Comparison of ENCODE assay signal across 14 cellular contexts in genomic region chr4:70759627-70760026, GRCh38. TPM values are rescaled to one million over a fixed set of nuclear protein-coding genes. Genes with fewer than 3 reads are reported as not detected.
DNase-seq lines count a peak whose midpoint lies in the region; ATAC-seq, FAIRE-seq and TF ChIP-seq lines count a peak whose summit lies in the region.
"Had no signal": no experiment of that assay in that cellular context is flagged by ENCODE, and none has a peak within 500 bp of the region (broad histone marks: within the 10 kb centered on the region; RNA-seq: fewer than 3 reads in every experiment).

No MANE protein-coding gene starts in this region.

- H3K27me3 ChIP-seq in HepG2 (ENCODE audit: control insufficient read depth in 1 of 2, insufficient read depth in 2 of 2, low read length in 2 of 2) (no peaks in the 10 kb centered on the region), right lobe of liver (no peaks in the 10 kb centered on the region), GM23248 (replicated peaks; ENCODE audit: insufficient read depth) (no peaks in the 10 kb centered on the region)
- H3K27me3 ChIP-seq: right atrium auricular region, SJSA1 had no signal

- H3K4me2 ChIP-seq in HepG2 (ENCODE audit: low read depth, low read length), result no peak overlapping the region
- H3K4me2 ChIP-seq in GM23248 (ENCODE audit: unreplicated experiment), result no peak overlapping the region

- intact Hi-C loops in HepG2 (cut with micrococcal nuclease; ENCODE audit: unreplicated experiment), result no loop called here
- intact Hi-C loops in right lobe of liver (cut with DNase I), result no loop called here

- BruUV-seq in HepG2 (replicated peaks; lab: Mats Ljungman, UMichigan), result TSS peak; percentile 28

- in situ Hi-C loops in HepG2 (cut with HindIII; ENCODE audit: extremely low pct_ligation_motif_present, low pct_unique_long_range_greater_than_20kb) (no loop called here), GM23248 (cut with MboI) (no loop called here)

- TF ChIP-seq EP300 in HepG2 (IDR thresholded peaks at IDR 0.05; ENCODE audit: low read depth in 2 of 2, low read length in 2 of 2) (no peak), HepG2 (CRISPR knock-in tag; IDR thresholded peaks at IDR 0.05; ENCODE audit: borderline replicate concordance) (no peak)

- H3K4me1 ChIP-seq in HepG2 (ENCODE audit: insufficient read depth, low read length), result no peaks in the 10 kb centered on the region
- no peaks in the 10 kb centered on the region for H3K4me1 ChIP-seq in right lobe of liver
- H3K4me1 ChIP-seq in GM23248 (ENCODE audit: insufficient read depth), result no peaks in the 10 kb centered on the region
- H3K4me1 ChIP-seq: right atrium auricular region had no signal

- no peak for DNase-seq in HepG2 (ENCODE audit: low spot score)
- DNase-seq in right lobe of liver, result no peak
- DNase-seq in RPMI7951 (ENCODE audit: low read depth), result peak; percentile 20
- DNase-seq in iris pigment epithelial cell (ENCODE audit: low read depth), result peak; percentile 22
- no peak for DNase-seq in stimulated activated CD4-positive, alpha-beta T cell treated with anti-CD3 and anti-CD28 coated beads, Interleukin-2, amount 100 ng/mL, for 24 hours
- no peak for DNase-seq in GM23248
- no peak for DNase-seq in AG20443 (ENCODE audit: low spot score)
- DNase-seq: amniotic stem cell, mesendoderm, NCI-H2029 treated with DMSO at 0.1 percent for 48 hours, NCI-H510A, substantia nigra had no signal

- TF ChIP-seq CTCF in HepG2 (CRISPR knock-in tag; IDR thresholded peaks at IDR 0.05) (no peak), right lobe of liver (IDR thresholded peaks at IDR 0.05) (no peak)

- no peak overlapping the region for H3K4me3 ChIP-seq in HepG2 (replicated peaks in 1 of 3; ENCODE audit: insufficient read depth in 1 of 3, low read depth in 2 of 3, low read length in 3 of 3)
- H3K4me3 ChIP-seq in right lobe of liver, result no peak overlapping the region
- H3K4me3 ChIP-seq in GM23248, result no peak overlapping the region
- H3K4me3 ChIP-seq: SJSA1 had no signal

- TF ChIP-seq RAD21 in HepG2 (CRISPR knock-in tag; IDR thresholded peaks at IDR 0.05), result no peak

- FAIRE-seq in HepG2 (lab: Jason Lieb, UNC), result no peak

- H3K79me2 ChIP-seq in HepG2 (ENCODE audit: insufficient read depth, low read length) (no peaks in the 10 kb centered on the region), GM23248 (ENCODE audit: insufficient read depth) (peaks cover 88% of the 10 kb centered on the region)

- H2AFZ ChIP-seq in HepG2 (ENCODE audit: low read length) (no peak overlapping the region), GM23248 (no peak overlapping the region)

- H3K27ac ChIP-seq in HepG2 (ENCODE audit: extremely low read length, insufficient read depth, low read length) (no peak overlapping the region), right lobe of liver (no peak overlapping the region), GM23248 (no peak overlapping the region)
- H3K27ac ChIP-seq: right atrium auricular region, SJSA1 had no signal

- H3K36me3 ChIP-seq in HepG2 (replicated peaks in 1 of 2; ENCODE audit: control insufficient read depth in 1 of 2, insufficient read depth in 2 of 2, low read length in 2 of 2) (peaks cover 0 to 11% of the 10 kb centered on the region in 2 experiments; a peak in 1 of 5 replicates), right lobe of liver (peaks cover 0 to 4% (median 0%) of the 10 kb centered on the region in 4 donors), GM23248 (ENCODE audit: low read depth) (peaks cover 18% of the 10 kb centered on the region; the same call in 1 of the 2 replicates)

- H3K9ac ChIP-seq in HepG2 (ENCODE audit: insufficient read depth, low read depth, low read length) (no peak overlapping the region), GM23248 (no peak overlapping the region)

- POLR2A ChIA-PET in HepG2 (lab: Yijun Ruan, JAX), result no interaction called here

- H3K9me2 ChIP-seq in GM23248 (ENCODE audit: insufficient read depth), result no peaks in the 10 kb centered on the region

- H4K20me1 ChIP-seq in HepG2 (ENCODE audit: insufficient read depth, low read length), result no peaks in the 10 kb centered on the region
- H4K20me1 ChIP-seq in GM23248 (ENCODE audit: insufficient read depth), result no peaks in the 10 kb centered on the region

- ATAC-seq in HepG2 (no peak), right lobe of liver (no peak)

- CTCF ChIA-PET in HepG2 (lab: Yijun Ruan, JAX; ENCODE audit: low intra/inter-chr PET ratio, low total read pairs), result no interaction called here

- no peaks in the 10 kb centered on the region for H3F3A ChIP-seq in GM23248 (ENCODE audit: insufficient read depth)

- H3K9me3 ChIP-seq in HepG2 (ENCODE audit: low read length) (no peaks in the 10 kb centered on the region), right lobe of liver (no peaks in the 10 kb centered on the region), GM23248 (ENCODE audit: low read depth) (no peaks in the 10 kb centered on the region)
- H3K9me3 ChIP-seq: right atrium auricular region, SJSA1 had no signal

- TF ChIP-seq POLR2A in HepG2 (IDR thresholded peaks at IDR 0.05; ENCODE audit: insufficient read depth in 1 of 2, low read depth in 2 of 2, low read length in 2 of 2), result no peak
- no peak for TF ChIP-seq POLR2A in right lobe of liver (IDR thresholded peaks at IDR 0.05)

TF ChIP-seq in HepG2, 621 proteins besides CTCF, POLR2A, EP300 and RAD21:
- no peak for TF ChIP-seq ZNF629 (CRISPR knock-in tag; conservative IDR thresholded peaks at IDR 0.05)
- no peak for TF ChIP-seq HOXD1 (CRISPR knock-in tag; IDR thresholded peaks at IDR 0.05)
- TF ChIP-seq CENPX (CRISPR knock-in tag; IDR thresholded peaks at IDR 0.05), result no peak
- no peak for TF ChIP-seq ATF3 (CRISPR knock-in tag; IDR thresholded peaks at IDR 0.05)
- no peak for TF ChIP-seq CBX5 (CRISPR knock-in tag; IDR thresholded peaks at IDR 0.05; ENCODE audit: borderline replicate concordance)
- TF ChIP-seq PBX2 (CRISPR knock-in tag; IDR thresholded peaks at IDR 0.05), result no peak
- no peak for TF ChIP-seq MTF2 (CRISPR knock-in tag; IDR thresholded peaks at IDR 0.05; ENCODE audit: borderline replicate concordance)
- no peak for TF ChIP-seq KLF16 (CRISPR knock-in tag; IDR thresholded peaks at IDR 0.05)
- no peak for TF ChIP-seq ZBTB1 (CRISPR knock-in tag; IDR thresholded peaks at IDR 0.05; ENCODE audit: borderline replicate concordance)
- no peak for TF ChIP-seq ZNF17 (CRISPR knock-in tag; IDR thresholded peaks at IDR 0.05)

RNA-seq across cellular contexts. Expression of gene RUFY3, which starts 37.9 kb away (rescaled TPM):
- 21.3 and 25.3 TPM in 2 replicates for total RNA-seq in HepG2 (2016; rRNA removed; fragmentation: Illumina TruSeq; extraction: Trizol)
- 19.0 and 22.8 TPM in 2 replicates for total RNA-seq in HepG2 (2016; cell fraction: cytosol; rRNA removed; fragmentation: Illumina TruSeq; extraction: Trizol; ENCODE audit: low read depth)
- total RNA-seq in HepG2 (2016; cell fraction: insoluble cytoplasmic fraction; rRNA removed; fragmentation: Illumina TruSeq; extraction: Trizol), result 17.5 and 24.4 TPM in 2 replicates
- total RNA-seq in HepG2 (2016; cell fraction: membrane; rRNA removed; fragmentation: Illumina TruSeq; extraction: Trizol), result 10.5 and 13.3 TPM in 2 replicates
- 37.3 and 46.8 TPM in 2 replicates for total RNA-seq in HepG2 (2016; cell fraction: nucleus; rRNA removed; fragmentation: Illumina TruSeq; extraction: Trizol)
- polyA plus RNA-seq in HepG2 (2011; rRNA removed), result 17.9 and 19.9 TPM in 2 replicates
- 4.1 and 7.8 TPM in 2 replicates for polyA plus RNA-seq in HepG2 (2011; cell fraction: cytosol; rRNA removed)
- polyA plus RNA-seq in HepG2 (2011; cell fraction: nucleus; rRNA removed), result 21.0 and 24.2 TPM in 2 replicates
- polyA plus RNA-seq in HepG2 (2012), result 13.1 and 13.2 TPM in 2 replicates
- 1.9 and 2.2 TPM in 2 replicates for polyA plus RNA-seq in HepG2 (2016; cell fraction: cytosol; fragmentation: Illumina TruSeq; extraction: Trizol; ENCODE audit: low read depth)
- 13.1 and 13.9 TPM in 2 replicates for polyA plus RNA-seq in HepG2 (2016; cell fraction: insoluble cytoplasmic fraction; fragmentation: Illumina TruSeq; extraction: Trizol; ENCODE audit: low read depth)
- 5.0 and 6.4 TPM in 2 replicates for polyA plus RNA-seq in HepG2 (2016; cell fraction: membrane; fragmentation: Illumina TruSeq; extraction: Trizol; ENCODE audit: low read depth)
- polyA plus RNA-seq in HepG2 (2016; cell fraction: nucleus; fragmentation: Illumina TruSeq; extraction: Trizol; ENCODE audit: insufficient read depth, low read depth), result 48.1 and 50.4 TPM in 2 replicates
- polyA minus RNA-seq in HepG2 (2011; rRNA and poly(A)+ RNA removed; ENCODE audit: low replicate concordance), result 4.8 and 10.2 TPM in 2 replicates
- polyA minus RNA-seq in HepG2 (2011; cell fraction: cytosol; rRNA and poly(A)+ RNA removed), result 9.5 and 10.0 TPM in 2 replicates
- 53.9 and 54.2 TPM in 2 replicates for polyA minus RNA-seq in HepG2 (2011; cell fraction: nucleus; rRNA and poly(A)+ RNA removed)
- 10 to 100 TPM; 24.1 to 58.3 (median 30.3) TPM for total RNA-seq in right lobe of liver
- total RNA-seq in RPMI7951 (2014; rRNA removed; shearing (Covaris generic)), result 15.7 and 16.0 TPM in 2 replicates
- total RNA-seq in GM23248 (2014; rRNA removed; shearing (Covaris generic)), result 24.0 and 36.2 TPM in 2 replicates
- polyA plus RNA-seq in GM23248 (2016; fragmentation: Nextera tagmentation; extraction: Ambion mirVana), result 12.9 and 13.5 TPM in 2 replicates

Comparison
In these comparisons a context has a peak if more than half of its experiments do, and no peak if none do; other contexts are left out.
1. DNase-seq: peak in RPMI7951 (single experiment) and iris pigment epithelial cell (single experiment); none in HepG2 (single experiment), right lobe of liver (0 of 3), stimulated activated CD4-positive, alpha-beta T cell treated with anti-CD3 and anti-CD28 coated beads, Interleukin-2, amount 100 ng/mL, for 24 hours (0 of 2), GM23248 (single experiment) and AG20443 (single experiment).